8 cellular contexts compared by ENCODE assay signal in genomic region chr2:111122631-111123421, GRCh38. TPM values are rescaled to one million over a fixed set of nuclear protein-coding genes. Genes with fewer than 3 reads are reported as not detected.
A peak's percentile ranks its signal among the peaks of the same experiment; 100 is the strongest.
DNase-seq lines count a peak whose midpoint lies in the region; ATAC-seq and TF ChIP-seq lines count a peak whose summit lies in the region.

No MANE protein-coding gene starts in this region.

- peak overlapping the region; percentile 42 for H3K27ac ChIP-seq in CD8-positive, alpha-beta T cell (ENCODE audit: low read depth, low read length)
- H3K27ac ChIP-seq in HEK293 (ENCODE audit: extremely low read depth, low read depth, low read length) (peak overlapping the region; percentile 92), thyroid gland (peak overlapping the region; percentile 79 to 99 (median 95))
- H3K27ac ChIP-seq in naive thymus-derived CD4-positive, alpha-beta T cell (ENCODE audit: low read depth, low read length) = peak overlapping the region; percentile 56

- no peak for ATAC-seq in CD8-positive, alpha-beta T cell
- no peak for ATAC-seq in naive thymus-derived CD4-positive, alpha-beta T cell

- peak overlapping the region; percentile 90 for H3K4me3 ChIP-seq in CD8-positive, alpha-beta T cell (ENCODE audit: low read depth, low read length)
- H3K4me3 ChIP-seq in HEK293 (ENCODE audit: low read depth, low read length) = peak overlapping the region; percentile 86
- peak overlapping the region; percentile 86 for H3K4me3 ChIP-seq in fibroblast of villous mesenchyme (ENCODE audit: low read depth, low read length)
- H3K4me3 ChIP-seq in naive thymus-derived CD4-positive, alpha-beta T cell (ENCODE audit: low read length) = peak overlapping the region; percentile 66
- peak overlapping the region; percentile 49 to 90 (median 76) for H3K4me3 ChIP-seq in thyroid gland (replicated peaks in 1 of 3)

- peaks cover 43% of the 10 kb centered on the region for H3K36me3 Mint-ChIP-seq in CD8-positive, alpha-beta T cell
- peaks cover 0 to 34% (median 24%) of the 10 kb centered on the region in 5 donors for H3K36me3 Mint-ChIP-seq in naive thymus-derived CD4-positive, alpha-beta T cell

- peaks cover 44% of the 10 kb centered on the region for H3K4me1 ChIP-seq in CD8-positive, alpha-beta T cell (ENCODE audit: insufficient read depth, low read length)
- H3K4me1 ChIP-seq in HEK293 (ENCODE audit: control insufficient read depth, insufficient read depth, low read length) (peaks cover 20% of the 10 kb centered on the region; the same call in 1 of the 2 replicates), thyroid gland (peaks cover 49 to 59% of the 10 kb centered on the region in 2 donors)
- peaks cover 11 to 31% of the 10 kb centered on the region in 2 donors for H3K4me1 ChIP-seq in naive thymus-derived CD4-positive, alpha-beta T cell (ENCODE audit: control insufficient read depth in 2 of 2, insufficient read depth in 2 of 2, low read length in 2 of 2)

- TF ChIP-seq POLR2A in thyroid gland (IDR thresholded peaks at IDR 0.05) = peak in 1 of 2 donors; percentile 81

- no peak for TF ChIP-seq CTCF in CD8-positive, alpha-beta T cell (IDR thresholded peaks at IDR 0.05)
- TF ChIP-seq CTCF in HEK293 (tag by site-specific recombination; IDR thresholded peaks at IDR 0.05) = peak; percentile 28; the same call in 1 of the 2 replicates
- TF ChIP-seq CTCF in fibroblast of villous mesenchyme (IDR thresholded peaks at IDR 0.05; ENCODE audit: insufficient read depth, low read depth, low read length) = no peak
- TF ChIP-seq CTCF in thyroid gland (IDR thresholded peaks at IDR 0.05) = no peak

- DNase-seq in CD8-positive, alpha-beta T cell = peak in 4 of 7 experiments; percentile 23 to 61 (median 29)
- DNase-seq in NOMO-1 treated with DMSO at 0.1 percent for 48 hours (lab: John Stamatoyannopoulos, UW; ENCODE audit: unreplicated experiment) = peak; percentile 48
- peak; percentile 73 for DNase-seq in activated effector memory CD4-positive, alpha-beta T cell treated with anti-CD3 and anti-CD28 coated beads, Interleukin-2, amount 50 U/mL, for 16 hours
- peak; percentile 84 for DNase-seq in fibroblast of villous mesenchyme (ENCODE audit: low read depth)
- peak in 7 of 9 donors; percentile 14 to 52 (median 20) for DNase-seq in naive thymus-derived CD4-positive, alpha-beta T cell
- peak; percentile 82 to 84 for DNase-seq in thyroid gland
- DNase-seq in GF-D8 (lab: John Stamatoyannopoulos, UW) = no peak

- peaks cover 13% of the 10 kb centered on the region for H3K27me3 Mint-ChIP-seq in CD8-positive, alpha-beta T cell (ENCODE audit: low read depth)
- peaks cover 11 to 34% (median 17%) of the 10 kb centered on the region in 5 donors for H3K27me3 Mint-ChIP-seq in naive thymus-derived CD4-positive, alpha-beta T cell

- H3K27ac Mint-ChIP-seq in CD8-positive, alpha-beta T cell = peak overlapping the region; percentile 64
- H3K27ac Mint-ChIP-seq in naive thymus-derived CD4-positive, alpha-beta T cell = peak overlapping the region in 6 of 9 donors; percentile 12 to 70 (median 35)

- intact Hi-C loops in CD8-positive, alpha-beta T cell (cut with DNase I, micrococcal nuclease) = loop anchor here (5.0 to 10.0 kb wide), 4 partner anchors 334 to 1524 kb away; partner anchors contain the start of genes BUB1 (in 2 of the 2), SLC20A1 (in 1 of the 2) and TMEM87B (in 1 of the 2)
- intact Hi-C loops in naive thymus-derived CD4-positive, alpha-beta T cell (cut with micrococcal nuclease) = loop anchor here (5.0 to 10.0 kb wide), 6 partner anchors 266 to 1639 kb away; partner anchors contain the start of genes ANAPC1 (in 1 of the 2), CKAP2L (in 1 of the 2), NPHP1 (in 1 of the 2) and ZC3H6 (in 1 of the 2)
- intact Hi-C loops in thyroid gland (cut with DNase I) = no loop called here

- no peaks in the 10 kb centered on the region for H3K9me3 Mint-ChIP-seq in CD8-positive, alpha-beta T cell
- H3K9me3 Mint-ChIP-seq in naive thymus-derived CD4-positive, alpha-beta T cell = no peaks in the 10 kb centered on the region

- H3K4me1 Mint-ChIP-seq in CD8-positive, alpha-beta T cell (ENCODE audit: low read depth) = peaks cover 65% of the 10 kb centered on the region
- H3K4me1 Mint-ChIP-seq in naive thymus-derived CD4-positive, alpha-beta T cell = peaks cover 28 to 61% (median 48%) of the 10 kb centered on the region in 7 donors

- H3K4me3 Mint-ChIP-seq in CD8-positive, alpha-beta T cell = peak overlapping the region; percentile 90
- H3K4me3 Mint-ChIP-seq in naive thymus-derived CD4-positive, alpha-beta T cell = peak overlapping the region; percentile 82 to 96 (median 89)

- H3K9me3 ChIP-seq in CD8-positive, alpha-beta T cell (ENCODE audit: low read length) = no peaks in the 10 kb centered on the region
- no peaks in the 10 kb centered on the region for H3K9me3 ChIP-seq in HEK293 (ENCODE audit: control insufficient read depth, insufficient read depth, low read depth, low read length)
- H3K9me3 ChIP-seq in naive thymus-derived CD4-positive, alpha-beta T cell (ENCODE audit: control insufficient read depth in 2 of 3, low read length in 3 of 3) = no peaks in the 10 kb centered on the region
- no peaks in the 10 kb centered on the region for H3K9me3 ChIP-seq in thyroid gland

- POLR2A ChIA-PET in CD8-positive, alpha-beta T cell (lab: Charles Lee) = interaction anchor here (0.7 kb wide), 1 partner anchor 9 kb away, joined by 3 read pairs; no protein-coding TSS in a partner anchor
- POLR2A ChIA-PET in HEK293 (lab: Yijun Ruan, JAX) = interaction anchor here (0.9 kb wide), 1 partner anchor 65 kb away, joined by 3 read pairs; no protein-coding TSS in a partner anchor
- POLR2A ChIA-PET in naive thymus-derived CD4-positive, alpha-beta T cell (lab: Charles Lee) = no interaction called here

- WGBS in thyroid gland, 2 donors = 0% methylated on average over 26 to 29 of the region's 92 CpGs

- CTCF ChIA-PET in CD8-positive, alpha-beta T cell (lab: Charles Lee) = no interaction called here
- CTCF ChIA-PET in HEK293 (lab: Yijun Ruan, JAX) = interaction anchor here (0.6 kb wide), 1 partner anchor 93 kb away, joined by 3 read pairs; no protein-coding TSS in a partner anchor
- CTCF ChIA-PET in naive thymus-derived CD4-positive, alpha-beta T cell (lab: Charles Lee) = no interaction called here

- no peaks in the 10 kb centered on the region for H3K36me3 ChIP-seq in CD8-positive, alpha-beta T cell (ENCODE audit: insufficient read depth, low read length)
- H3K36me3 ChIP-seq in HEK293 (ENCODE audit: control insufficient read depth in 2 of 2, insufficient read depth in 1 of 2, low read length in 2 of 2) (peaks cover 27 to 42% of the 10 kb centered on the region in 2 experiments), thyroid gland (peaks cover 15 to 19% of the 10 kb centered on the region in 2 donors)
- peaks cover 0 to 16% (median 0%) of the 10 kb centered on the region in 3 experiments for H3K36me3 ChIP-seq in naive thymus-derived CD4-positive, alpha-beta T cell (ENCODE audit: control insufficient read depth in 2 of 3, insufficient read depth in 3 of 3, low read length in 3 of 3)

- peaks cover 19% of the 10 kb centered on the region for H3K27me3 ChIP-seq in CD8-positive, alpha-beta T cell (ENCODE audit: insufficient read depth, low read length)
- H3K27me3 ChIP-seq in naive thymus-derived CD4-positive, alpha-beta T cell (ENCODE audit: control insufficient read depth in 2 of 2, insufficient read depth in 2 of 2, low read length in 2 of 2) = peaks cover 0 to 10% of the 10 kb centered on the region in 2 donors
- H3K27me3 ChIP-seq in thyroid gland = peaks cover 7% of the 10 kb centered on the region

TF ChIP-seq in HEK293, 187 proteins besides CTCF, POLR2A, EP300 and RAD21 (continues in another document):
- TF ChIP-seq ZNF830 (tag by site-specific recombination; IDR thresholded peaks at IDR 0.05; ENCODE audit: low read depth) (no peak), HOXD13 (CRISPR knock-in tag; IDR thresholded peaks at IDR 0.05; ENCODE audit: borderline replicate concordance) (0 out of 2 replicates have a peak, but pooled peaks have one; percentile 9), ZNF660 (tag by site-specific recombination; IDR thresholded peaks at IDR 0.05) (0 out of 2 replicates have a peak, but pooled peaks have one; percentile 11), ZSCAN4 (tag by site-specific recombination; IDR thresholded peaks at IDR 0.05) (0 out of 2 replicates have a peak, but pooled peaks have one; percentile 49)
- TF ChIP-seq, protein P1, sequence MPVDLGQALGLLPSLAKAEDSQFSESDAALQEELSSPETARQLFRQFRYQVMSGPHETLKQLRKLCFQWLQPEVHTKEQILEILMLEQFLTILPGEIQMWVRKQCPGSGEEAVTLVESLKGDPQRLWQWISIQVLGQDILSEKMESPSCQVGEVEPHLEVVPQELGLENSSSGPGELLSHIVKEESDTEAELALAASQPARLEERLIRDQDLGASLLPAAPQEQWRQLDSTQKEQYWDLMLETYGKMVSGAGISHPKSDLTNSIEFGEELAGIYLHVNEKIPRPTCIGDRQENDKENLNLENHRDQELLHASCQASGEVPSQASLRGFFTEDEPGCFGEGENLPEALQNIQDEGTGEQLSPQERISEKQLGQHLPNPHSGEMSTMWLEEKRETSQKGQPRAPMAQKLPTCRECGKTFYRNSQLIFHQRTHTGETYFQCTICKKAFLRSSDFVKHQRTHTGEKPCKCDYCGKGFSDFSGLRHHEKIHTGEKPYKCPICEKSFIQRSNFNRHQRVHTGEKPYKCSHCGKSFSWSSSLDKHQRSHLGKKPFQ (tag by site-specific recombination; IDR thresholded peaks at IDR 0.05) = peak; percentile 43; the same call in 1 of the 2 replicates
- TF ChIP-seq, protein P2, sequence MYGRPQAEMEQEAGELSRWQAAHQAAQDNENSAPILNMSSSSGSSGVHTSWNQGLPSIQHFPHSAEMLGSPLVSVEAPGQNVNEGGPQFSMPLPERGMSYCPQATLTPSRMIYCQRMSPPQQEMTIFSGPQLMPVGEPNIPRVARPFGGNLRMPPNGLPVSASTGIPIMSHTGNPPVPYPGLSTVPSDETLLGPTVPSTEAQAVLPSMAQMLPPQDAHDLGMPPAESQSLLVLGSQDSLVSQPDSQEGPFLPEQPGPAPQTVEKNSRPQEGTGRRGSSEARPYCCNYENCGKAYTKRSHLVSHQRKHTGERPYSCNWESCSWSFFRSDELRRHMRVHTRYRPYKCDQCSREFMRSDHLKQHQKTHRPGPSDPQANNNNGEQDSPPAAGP (tag by site-specific recombination; IDR thresholded peaks at IDR 0.05) = peak; percentile 56; the same call in 1 of the 2 replicates

RNA-seq across cellular contexts. Expression of gene BCL2L11, which starts 2.1 kb away (rescaled TPM):
- total RNA-seq in CD8-positive, alpha-beta T cell = 10 to 100 TPM; 38.7 to 40.1 TPM
- total RNA-seq in fibroblast of villous mesenchyme (0.86 and 1.6 TPM in 2 replicates), thyroid gland (10 to 100 TPM; 48.4 to 90.6 (median 62.4) TPM)
- total RNA-seq in naive thymus-derived CD4-positive, alpha-beta T cell = 10 to 100 TPM; 33.1 to 67.6 (median 39.0) TPM
- 10 to 100 TPM; 12.3 to 13.7 TPM for polyA plus RNA-seq in naive thymus-derived CD4-positive, alpha-beta T cell

Comparison
In these comparisons a context has a peak if more than half of its experiments do, and no peak if none do; other contexts are left out.
1. H3K27ac ChIP-seq: peak in every context shown above with its lines; median percentile 95 in thyroid gland; 92 in HEK293; 56 in naive thymus-derived CD4-positive, alpha-beta T cell; 42 in CD8-positive, alpha-beta T cell.
2. RNA of gene BCL2L11, which starts 2.1 kb away (total RNA-seq): 48.4 to 90.6 TPM in thyroid gland, 38.7 to 40.1 TPM in CD8-positive, alpha-beta T cell and 33.1 to 67.6 TPM in naive thymus-derived CD4-positive, alpha-beta T cell; 0.86 to 1.6 TPM in fibroblast of villous mesenchyme; every median in the first group is over 10 times any median in the second.
3. Peak in every context shown above with its lines, with median percentiles within 50 percentile points of each other: H3K4me3 ChIP-seq.